8 cellular contexts compared by ENCODE assay signal in the genomic region with DNA sequence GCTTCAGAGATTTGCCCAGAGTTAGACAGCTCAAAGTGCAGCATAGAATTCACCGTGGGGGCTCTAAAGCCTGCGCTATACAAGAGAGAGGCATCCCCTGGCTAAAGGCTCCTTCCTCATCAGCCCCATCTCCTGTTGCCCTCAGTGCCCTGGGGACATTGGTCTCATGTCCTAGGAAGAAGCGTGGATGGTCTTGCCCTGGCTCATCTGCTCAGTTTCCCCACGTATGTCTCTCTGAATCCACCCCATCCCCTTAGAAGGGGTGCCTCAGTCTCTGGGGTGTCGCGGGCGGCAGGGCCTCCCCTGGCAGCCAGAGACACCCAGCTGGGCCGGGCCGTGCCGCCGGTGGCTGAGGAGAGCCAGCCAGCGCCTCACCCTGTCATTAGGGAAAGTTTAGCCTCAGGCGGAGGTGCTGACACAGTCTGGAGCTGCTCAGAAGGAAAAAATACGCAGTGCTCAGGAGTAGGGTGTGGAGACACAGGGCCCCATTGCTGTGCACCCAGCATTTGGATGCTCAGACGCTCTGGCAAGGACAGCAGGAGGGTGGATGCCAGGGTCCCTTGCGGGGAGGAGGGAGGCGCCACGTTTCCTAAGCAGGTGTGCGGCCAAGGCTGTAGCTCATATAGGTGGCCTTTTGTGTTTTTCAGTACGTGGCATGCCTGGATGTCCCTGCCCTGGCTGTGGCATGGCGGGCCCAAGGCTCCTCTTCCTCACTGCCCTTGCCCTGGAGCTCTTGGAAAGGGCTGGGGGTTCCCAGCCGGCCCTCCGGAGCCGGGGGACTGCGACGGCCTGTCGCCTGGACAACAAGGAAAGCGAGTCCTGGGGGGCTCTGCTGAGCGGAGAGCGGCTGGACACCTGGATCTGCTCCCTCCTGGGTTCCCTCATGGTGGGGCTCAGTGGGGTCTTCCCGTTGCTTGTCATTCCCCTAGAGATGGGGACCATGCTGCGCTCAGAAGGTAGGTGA. TPM values are rescaled to one million over a fixed set of nuclear protein-coding genes. Genes with fewer than 3 reads are reported as not detected.
DNase-seq lines count a peak whose midpoint lies in the region; ATAC-seq and TF ChIP-seq lines count a peak whose summit lies in the region.

No MANE protein-coding gene starts in this region.

- H3K9ac ChIP-seq in Loucy (ENCODE audit: low read depth, low read length, poor library complexity, severe bottlenecking) = peak overlapping the region; percentile 79

- CTCF ChIA-PET in BJ (lab: Yijun Ruan, JAX) = interaction anchor here (0.8 to 5.1 kb wide), 7 partner anchors 10 to 207 kb away, joined by 3 to 37 read pairs (median 3); a partner anchor contains a TSS

- H4K20me1 ChIP-seq in Loucy (ENCODE audit: insufficient read depth, low read length, poor library complexity, severe bottlenecking) = no peaks in the 10 kb centered on the region

- no peaks in the 10 kb centered on the region for H3K9me2 ChIP-seq in Loucy (replicated peaks; ENCODE audit: low read depth, low read length)

- H3K36me3 ChIP-seq in BJ (ENCODE audit: control insufficient read depth, insufficient read depth, low read length) (peaks cover 28% of the 10 kb centered on the region), Loucy (ENCODE audit: insufficient read depth, low read length) (no peaks in the 10 kb centered on the region)

- no peaks in the 10 kb centered on the region for H3K9me3 Mint-ChIP-seq in neural crest cell

- peak overlapping the region; percentile 16 to 99 (median 93) for H3K27ac ChIP-seq in dorsolateral prefrontal cortex

- H3K4me3 ChIP-seq in BJ (ENCODE audit: low read depth, low read length) (peak overlapping the region; percentile 95), Loucy (ENCODE audit: low read length, poor library complexity, severe bottlenecking) (peak overlapping the region; percentile 81), dorsolateral prefrontal cortex (peak overlapping the region in 58 of 59 donors; percentile 49 to 91 (median 80))

- H3K27ac Mint-ChIP-seq in neural crest cell (ENCODE audit: unreplicated experiment) = no peak overlapping the region

- POLR2A ChIA-PET in BJ (lab: Charles Lee) = no interaction called here

- H3K36me3 Mint-ChIP-seq in neural crest cell (ENCODE audit: low read depth) = peaks cover 3% of the 10 kb centered on the region

- H3K4me1 Mint-ChIP-seq in neural crest cell = peaks cover 19% of the 10 kb centered on the region

- H3K4me2 ChIP-seq in Loucy (ENCODE audit: low read depth, low read length, poor library complexity, severe bottlenecking) = peak overlapping the region; percentile 93

- DNase-seq in BJ (ENCODE audit: low read depth) (no peak), dorsolateral prefrontal cortex (no peak), neural crest cell (ENCODE audit: low read depth, low spot score) (no peak), NOMO-1 treated with DMSO at 0.1 percent for 48 hours (lab: John Stamatoyannopoulos, UW; ENCODE audit: unreplicated experiment) (no peak), MV-4-11 (lab: John Stamatoyannopoulos, UW) (no peak), inferior parietal cortex (ENCODE audit: extremely low spot score) (no peak)

- peaks cover 14% of the 10 kb centered on the region; the same call in 1 of the 2 replicates for H3K79me2 ChIP-seq in Loucy (ENCODE audit: insufficient read depth, low read length)

- H3K27me3 Mint-ChIP-seq in neural crest cell (ENCODE audit: low read depth) = no peaks in the 10 kb centered on the region

- H3K27me3 ChIP-seq in BJ (ENCODE audit: control insufficient read depth, insufficient read depth, low read length) (no peaks in the 10 kb centered on the region), Loucy (ENCODE audit: insufficient read depth, low read length, poor library complexity, severe bottlenecking) (no peaks in the 10 kb centered on the region), dorsolateral prefrontal cortex (no peaks in the 10 kb centered on the region)

- peak overlapping the region; percentile 91 for H3K4me3 Mint-ChIP-seq in neural crest cell

- intact Hi-C loops in dorsolateral prefrontal cortex (cut with DNase I) = loop anchor here (2.0 to 5.0 kb wide), 4 partner anchors 17 to 232 kb away; a partner anchor contains a TSS

- no peaks in the 10 kb centered on the region for H3F3A ChIP-seq in Loucy (ENCODE audit: low read depth)

- H3K4me1 ChIP-seq in Loucy (ENCODE audit: insufficient read depth, low read length, poor library complexity, severe bottlenecking) = peaks cover 20% of the 10 kb centered on the region

- ATAC-seq in HG02884 (IDR thresholded peaks at IDR 0.05; ENCODE audit: unreplicated experiment) = no peak

- no peaks in the 10 kb centered on the region for H3K9me3 ChIP-seq in Loucy (ENCODE audit: insufficient read depth, low read depth, low read length)

- no peak overlapping the region for H2AFZ ChIP-seq in Loucy (ENCODE audit: low read length)

- no peak for TF ChIP-seq CTCF in BJ (IDR thresholded peaks at IDR 0.05; ENCODE audit: insufficient read depth, low read depth, low read length)
- TF ChIP-seq CTCF in Loucy (conservative IDR thresholded peaks at IDR 0.05; ENCODE audit: low read length) = no peak
- no peak for TF ChIP-seq CTCF in dorsolateral prefrontal cortex (IDR thresholded peaks at IDR 0.05 in 54 of 56, conservative IDR thresholded peaks at IDR 0.05 in 2 of 56; ENCODE audit: low read depth in 1 of 56, partially characterized antibody in 56 of 56)
- no peak for TF ChIP-seq CTCF in neural crest cell (conservative IDR thresholded peaks at IDR 0.05)

RNA-seq across cellular contexts. Expression of a gene that starts 1.3 kb away (rescaled TPM):
- polyA plus RNA-seq in BJ (2011; rRNA removed) = 59.7 and 108 TPM in 2 replicates
- polyA minus RNA-seq in BJ (2011; rRNA and poly(A)+ RNA removed) = 24.2 and 32.3 TPM in 2 replicates
- total RNA-seq in dorsolateral prefrontal cortex (10 to 100 TPM; 29.5 to 62.3 (median 39.7) TPM), neural crest cell (34.5 and 36.0 TPM in 2 replicates)

RNA-seq across cellular contexts. Expression of a gene that starts 16.5 kb away (rescaled TPM):
- 187 and 191 TPM in 2 replicates for polyA plus RNA-seq in BJ (2011; rRNA removed)
- polyA minus RNA-seq in BJ (2011; rRNA and poly(A)+ RNA removed) = 75.7 and 121 TPM in 2 replicates
- total RNA-seq in dorsolateral prefrontal cortex (100 to 1,000 TPM in 90 of 120 experiments, 10 to 100 TPM in 30; 65.6 to 166 (median 113) TPM), neural crest cell (197 and 205 TPM in 2 replicates)

RNA-seq across cellular contexts. Expression of a gene that starts 31.4 kb away (rescaled TPM):
- polyA plus RNA-seq in BJ (2011; rRNA removed) = not detected in 2 replicates
- not detected in 2 replicates for polyA minus RNA-seq in BJ (2011; rRNA and poly(A)+ RNA removed)
- total RNA-seq in dorsolateral prefrontal cortex (10 to 100 TPM in 76 of 120 experiments, 1 to 10 TPM in 44; 2.1 to 44.5 (median 11.4) TPM), neural crest cell (not detected in 2 replicates)

RNA-seq across cellular contexts. Expression of a gene that starts 39.2 kb away (rescaled TPM):
- polyA plus RNA-seq in BJ (2011; rRNA removed) = 0.10 and 0.12 TPM in 2 replicates
- polyA minus RNA-seq in BJ (2011; rRNA and poly(A)+ RNA removed) = 0.90 and 1.2 TPM in 2 replicates
- 1 to 10 TPM in 5 of 120 experiments, under 1 TPM in 44, not detected in 71; 0.26 to 2.1 (median 0.56) TPM for total RNA-seq in dorsolateral prefrontal cortex
- total RNA-seq in neural crest cell = 0.16 and 0.50 TPM in 2 replicates

RNA-seq across cellular contexts. Expression of a gene that starts 57.2 kb away (rescaled TPM):
- not detected in 2 replicates for polyA plus RNA-seq in BJ (2011; rRNA removed)
- not detected in 2 replicates for polyA minus RNA-seq in BJ (2011; rRNA and poly(A)+ RNA removed)
- total RNA-seq in dorsolateral prefrontal cortex (under 1 TPM in 37 of 120 experiments, not detected in 83; 0.08 to 0.36 (median 0.15) TPM), neural crest cell (not detected in 2 replicates)
